Comparison of ENCODE assay signal across 9 cellular contexts in genomic region chr16:4351880-4352279, GRCh38. TPM values are rescaled to one million over a fixed set of nuclear protein-coding genes. Genes with fewer than 3 reads are reported as not detected.
DNase-seq lines count a peak whose midpoint lies in the region; ATAC-seq, FAIRE-seq and TF ChIP-seq lines count a peak whose summit lies in the region.
"Had no signal": no experiment of that assay in that cellular context is flagged by ENCODE, and none has a peak within 500 bp of the region (broad histone marks: within the 10 kb centered on the region; RNA-seq: fewer than 3 reads in every experiment).

No MANE protein-coding gene starts in this region.

- TF ChIP-seq POLR2A in esophagus muscularis mucosa (IDR thresholded peaks at IDR 0.05; ENCODE audit: low read depth) (no peak), H54 (IDR thresholded peaks at IDR 0.05; ENCODE audit: low read depth, low read length) (no peak)

- peak overlapping the region; percentile 13 to 83; a peak in 3 of 4 replicates for H3K27ac ChIP-seq in SK-N-SH (ENCODE audit: low read depth in 2 of 2, low read length in 1 of 2)
- peak overlapping the region in 3 of 4 donors; percentile 91 to 94 (median 92) for H3K27ac ChIP-seq in esophagus muscularis mucosa (replicated peaks in 1 of 4)
- H3K27ac ChIP-seq in left lung, result peak overlapping the region in 1 of 2 donors; percentile 82

- peaks cover 15% of the 10 kb centered on the region for H4K20me1 ChIP-seq in SK-N-SH (ENCODE audit: insufficient read depth)

- POLR2A ChIA-PET in SK-N-SH (lab: Yijun Ruan, JAX), result interaction anchor here (0.9 kb wide), 1 partner anchor 51 kb away, joined by 4 read pairs; no protein-coding TSS in a partner anchor

- WGBS in SK-N-SH (ENCODE audit: low lambda C conversion rate), result 61% methylated on average over 7 of the region's 7 CpGs
- 73% methylated on average over 7 of the region's 7 CpGs for WGBS in esophagus muscularis mucosa

- H3K4me2 ChIP-seq in SK-N-SH, result peak overlapping the region; percentile 93

- peak; percentile 24 for DNase-seq in activated naive CD4-positive, alpha-beta T cell treated with Interleukin-2 at 50 U/mL for 16 hours
- DNase-seq in activated naive CD4-positive, alpha-beta T cell (lab: John Stamatoyannopoulos, UW), result no peak
- DNase-seq in SK-N-SH, result no peak
- DNase-seq in esophagus muscularis mucosa (ENCODE audit: extremely low spot score), result no peak
- DNase-seq in stimulated activated naive CD8-positive, alpha-beta T cell treated with anti-CD3 and anti-CD28 coated beads, Interleukin-15, Interleukin-2, amounts not matched to agents 100 U/mL and 50 U/mL, for 24 hours, result peak; percentile 25
- DNase-seq in activated CD8-positive, alpha-beta memory T cell treated with anti-CD3 and anti-CD28 coated beads for 24 hours, result no peak
- no peak for DNase-seq in left lung
- DNase-seq in H54 (ENCODE audit: insufficient read length, low spot score), result no peak

- FAIRE-seq in H54 (lab: Jason Lieb, UNC), result no peak
- FAIRE-seq: TTC549 had no signal

- H3K36me3 ChIP-seq in SK-N-SH (replicated peaks in 1 of 2; ENCODE audit: control insufficient read depth in 1 of 2, insufficient read depth in 2 of 2, low read length in 1 of 2) (peaks cover 0 to 2% of the 10 kb centered on the region in 2 experiments), esophagus muscularis mucosa (peaks cover under 1 to 22% (median 16%) of the 10 kb centered on the region in 4 donors), left lung (peaks cover 0 to 32% of the 10 kb centered on the region in 2 donors)

- peak overlapping the region; percentile 42; the same call in 1 of the 2 replicates for H2AFZ ChIP-seq in SK-N-SH (ENCODE audit: low read depth)

- H3K9me3 ChIP-seq in SK-N-SH (no peaks in the 10 kb centered on the region), esophagus muscularis mucosa (no peaks in the 10 kb centered on the region), left lung (no peaks in the 10 kb centered on the region)

- intact Hi-C loops in esophagus muscularis mucosa (cut with DNase I) (no loop called here), left lung (cut with DNase I) (no loop called here)

- TF ChIP-seq EP300 in SK-N-SH (IDR thresholded peaks at IDR 0.05; ENCODE audit: borderline replicate concordance in 1 of 2, low read depth in 1 of 2, low read length in 1 of 2), result no peak
- TF ChIP-seq EP300 in esophagus muscularis mucosa (IDR thresholded peaks at IDR 0.05), result no peak

- peak overlapping the region in 1 of 2 experiments; percentile 85; a peak in 1 of 4 replicates for H3K4me3 ChIP-seq in SK-N-SH (ENCODE audit: low read depth in 2 of 2, low read length in 1 of 2)
- H3K4me3 ChIP-seq in esophagus muscularis mucosa, result no peak overlapping the region
- H3K4me3 ChIP-seq in left lung, result no peak overlapping the region

- H3F3A ChIP-seq in SK-N-SH (replicated peaks; ENCODE audit: insufficient read depth), result peaks cover 20% of the 10 kb centered on the region

- H3K9ac ChIP-seq in SK-N-SH, result peak overlapping the region; percentile 55; the same call in 1 of the 2 replicates

- CTCF ChIA-PET in SK-N-SH (lab: Yijun Ruan, JAX), result interaction anchor here (0.6 to 13.0 kb wide), 7 partner anchors 12 to 641 kb away, joined by 3 to 205 read pairs (median 10); no protein-coding TSS in a partner anchor

- H3K79me2 ChIP-seq in SK-N-SH (ENCODE audit: insufficient read depth), result peaks cover 42% of the 10 kb centered on the region

- no peak for TF ChIP-seq RAD21 in SK-N-SH (IDR thresholded peaks at IDR 0.05; ENCODE audit: low read length)

- TF ChIP-seq CTCF in SK-N-SH (IDR thresholded peaks at IDR 0.05) (no peak), esophagus muscularis mucosa (IDR thresholded peaks at IDR 0.05) (no peak), left lung (IDR thresholded peaks at IDR 0.05) (no peak)

- H3K4me1 ChIP-seq in SK-N-SH (ENCODE audit: control insufficient read depth in 1 of 2, insufficient read depth in 2 of 2, low read depth in 1 of 2, low read length in 1 of 2) (peaks cover 3 to 10% of the 10 kb centered on the region in 2 experiments; a peak in 3 of 4 replicates), esophagus muscularis mucosa (peaks cover 25 to 47% (median 37%) of the 10 kb centered on the region in 4 donors), left lung (peaks cover 10 to 48% of the 10 kb centered on the region in 2 donors)

- ATAC-seq in stimulated activated naive CD8-positive, alpha-beta T cell treated with anti-CD3 and anti-CD28 coated beads, Interleukin-15, Interleukin-2, amounts not matched to agents 100 U/mL and 50 U/mL, for 24 hours, result no peak
- no peak for ATAC-seq in left lung

- no peaks in the 10 kb centered on the region for H3K9me2 ChIP-seq in SK-N-SH

- no peaks in the 10 kb centered on the region for H3K27me3 ChIP-seq in SK-N-SH (ENCODE audit: insufficient read depth)
- H3K27me3 ChIP-seq in esophagus muscularis mucosa, result no peaks in the 10 kb centered on the region
- H3K27me3 ChIP-seq in left lung, result no peaks in the 10 kb centered on the region

TF ChIP-seq in SK-N-SH, 30 proteins besides CTCF, POLR2A, EP300 and RAD21:
- 0 out of 2 replicates have a peak, but pooled peaks have one; percentile 3 for TF ChIP-seq TCF12 (IDR thresholded peaks at IDR 0.05)
- no peak for TF ChIP-seq FOSL2 (IDR thresholded peaks at IDR 0.05; ENCODE audit: borderline replicate concordance, low read depth)

RNA-seq across cellular contexts. Expression of gene PAM16, which starts 0.8 kb away (rescaled TPM):
- polyA plus RNA-seq in SK-N-SH (2012; rRNA removed), result 96.3 and 96.4 TPM in 2 replicates
- 52.4 and 75.8 TPM in 2 replicates for polyA plus RNA-seq in SK-N-SH (2012; cell fraction: cytosol; rRNA removed)
- 95.5 and 121 TPM in 2 replicates for polyA plus RNA-seq in SK-N-SH (2012; cell fraction: nucleus; rRNA removed)
- total RNA-seq in esophagus muscularis mucosa (10 to 100 TPM; 24.5 to 44.1 (median 40.2) TPM), left lung (10 to 100 TPM; 26.2 to 44.6 TPM)

RNA-seq across cellular contexts. Expression of gene VASN, which starts 19.8 kb away (rescaled TPM):
- 11.4 and 37.4 TPM in 2 replicates for polyA plus RNA-seq in SK-N-SH (2012; rRNA removed)
- 14.5 and 28.9 TPM in 2 replicates for polyA plus RNA-seq in SK-N-SH (2012; cell fraction: cytosol; rRNA removed)
- 42.9 and 52.9 TPM in 2 replicates for polyA plus RNA-seq in SK-N-SH (2012; cell fraction: nucleus; rRNA removed)
- total RNA-seq in esophagus muscularis mucosa (10 to 100 TPM in 3 of 4 donors, 1 to 10 TPM in 1; 7.1 to 31.3 (median 21.7) TPM), left lung (10 to 100 TPM; 24.5 to 28.3 TPM)

RNA-seq across cellular contexts. Expression of gene GLIS2, which starts 36.0 kb away (rescaled TPM):
- polyA plus RNA-seq in SK-N-SH (2012; rRNA removed), result 3.3 and 6.5 TPM in 2 replicates
- 3.5 and 5.8 TPM in 2 replicates for polyA plus RNA-seq in SK-N-SH (2012; cell fraction: cytosol; rRNA removed)
- 18.3 and 22.6 TPM in 2 replicates for polyA plus RNA-seq in SK-N-SH (2012; cell fraction: nucleus; rRNA removed)
- total RNA-seq in esophagus muscularis mucosa (10 to 100 TPM; 10.8 to 32.6 (median 14.9) TPM), left lung (10 to 100 TPM; 28.9 to 31.0 TPM)

Comparison
In these comparisons a context has a peak if more than half of its experiments do, and no peak if none do; other contexts are left out.
1. DNase-seq: peak in activated naive CD4-positive, alpha-beta T cell treated with Interleukin-2 at 50 U/mL for 16 hours (single experiment) and stimulated activated naive CD8-positive, alpha-beta T cell treated with anti-CD3 and anti-CD28 coated beads, Interleukin-15, Interleukin-2, amounts not matched to agents 100 U/mL and 50 U/mL, for 24 hours (single experiment); none in activated naive CD4-positive, alpha-beta T cell (0 of 4), SK-N-SH (single experiment), esophagus muscularis mucosa (single experiment), activated CD8-positive, alpha-beta memory T cell treated with anti-CD3 and anti-CD28 coated beads for 24 hours (single experiment), left lung (0 of 2) and H54 (single experiment).